ENCODE assay signal across 8 cellular contexts in the genomic region with DNA sequence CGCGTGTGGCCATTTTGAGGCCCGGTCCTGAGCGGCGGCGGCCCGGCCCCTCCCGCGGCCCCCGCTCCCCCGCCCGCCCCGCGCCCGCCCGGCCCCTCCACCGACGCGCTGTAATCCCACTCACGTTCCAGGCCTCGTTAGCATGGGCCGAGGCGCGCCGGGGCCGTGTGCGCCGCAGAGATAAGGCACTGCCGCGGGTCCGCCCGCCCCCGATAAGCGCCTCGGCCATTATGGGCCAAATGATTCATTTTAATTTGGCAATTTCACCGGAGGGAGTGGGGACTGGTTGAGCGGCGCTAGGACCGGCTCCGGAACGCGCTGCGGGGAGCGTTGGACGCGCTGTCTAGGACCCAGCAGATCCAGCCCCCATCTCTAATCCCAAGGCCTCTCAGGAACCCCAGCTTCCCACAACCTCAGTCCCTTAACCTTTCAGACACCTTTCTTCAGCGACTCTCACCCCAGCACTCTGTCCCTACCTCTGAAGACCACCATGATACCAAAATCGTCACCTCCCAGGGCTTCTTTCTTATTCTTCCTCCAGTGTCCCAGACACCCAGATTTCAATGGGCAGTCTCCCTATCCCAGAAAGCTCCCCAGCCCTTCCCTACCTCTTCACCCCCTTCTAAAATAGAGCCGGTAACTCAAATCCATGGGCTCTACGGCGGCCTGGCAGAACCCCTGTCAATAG. TPM values are rescaled to one million over a fixed set of nuclear protein-coding genes. Genes with fewer than 3 reads are reported as not detected.
DNase-seq lines count a peak whose midpoint lies in the region; ATAC-seq and TF ChIP-seq lines count a peak whose summit lies in the region.

TSS of gene TAL1 (minus strand) at position 39 of the 688 bp plus-strand sequence. CDS start 6,337 bp downstream, outside the sequence.

- H3K36me3 Mint-ChIP-seq in brain: no peaks in the 10 kb centered on the region

- ATAC-seq in SK-N-SH treated with all-trans-retinoic acid at 6 μM for 48 hours (no peak; the same call in 2 of the 3 replicates), left lobe of liver (peak; percentile 44), GM21825 (IDR thresholded peaks at IDR 0.05; ENCODE audit: unreplicated experiment) (no peak)

- WGBS in SK-N-SH (ENCODE audit: low lambda C conversion rate): 13% methylated on average over 21 of the region's 51 CpGs
- 5 to 23% (median 8%) methylated on average over 19 to 51 of the region's 51 CpGs for WGBS in stomach, 5 donors

- H3K4me3 Mint-ChIP-seq in brain: peak within 1 kb of the TSS; percentile 74 to 85 (median 78)

- H3K27me3 ChIP-seq in SK-N-SH (ENCODE audit: insufficient read depth): peaks cover 77% of the 10 kb centered on the region
- H3K27me3 ChIP-seq in stomach: peaks cover 33 to 94% (median 79%) of the 10 kb centered on the region in 3 donors

- H3K9ac ChIP-seq in SK-N-SH: no peak within 1 kb of the TSS

- H3K9me2 ChIP-seq in SK-N-SH: no peaks in the 10 kb centered on the region

- H3K4me1 Mint-ChIP-seq in brain: peaks cover 34% of the 10 kb centered on the region

- peaks cover 100% of the 10 kb centered on the region for H3K27me3 Mint-ChIP-seq in brain

- H3K4me3 ChIP-seq in SK-N-SH (ENCODE audit: low read depth in 2 of 2, low read length in 1 of 2) (peak within 1 kb of the TSS; percentile 0 to 18; a peak in 1 of 4 replicates), stomach (peak within 1 kb of the TSS; percentile 34 to 51 (median 38))

- intact Hi-C loops in stomach (cut with DNase I; ENCODE audit: low total_unique reads): no loop called here

- DNase-seq in SK-N-SH: peak; percentile 70
- no peak for DNase-seq in left lobe of liver (ENCODE audit: low spot score)
- no peak for DNase-seq in stomach
- no peak for DNase-seq in activated effector memory CD4-positive, alpha-beta T cell treated with anti-CD3 and anti-CD28 coated beads, Interleukin-2, amount 50 U/mL, for 16 hours
- DNase-seq in NCI-H1417 treated with DMSO at 0.1 percent for 48 hours (lab: John Stamatoyannopoulos, UW): no peak

- no peaks in the 10 kb centered on the region for H3K79me2 ChIP-seq in SK-N-SH (ENCODE audit: insufficient read depth)

- 0 out of 2 replicates have a peak, but pooled peaks cover 5% of the 10 kb centered on the region for H4K20me1 ChIP-seq in SK-N-SH (ENCODE audit: insufficient read depth)

- H3K27ac ChIP-seq in SK-N-SH (ENCODE audit: low read depth in 2 of 2, low read length in 1 of 2) (no peak within 1 kb of the TSS), stomach (peak within 1 kb of the TSS; percentile 34 to 78 (median 75))

- H3K4me1 ChIP-seq in SK-N-SH (ENCODE audit: control insufficient read depth in 1 of 2, insufficient read depth in 2 of 2, low read depth in 1 of 2, low read length in 1 of 2) (peaks cover 0 to 2% of the 10 kb centered on the region in 2 experiments; a peak in 1 of 4 replicates), stomach (peaks cover 15 to 33% (median 27%) of the 10 kb centered on the region in 4 donors)

- H3F3A ChIP-seq in SK-N-SH (replicated peaks; ENCODE audit: insufficient read depth): no peaks in the 10 kb centered on the region

- peak within 1 kb of the TSS in 3 of 5 experiments; percentile 70 to 95 (median 87) for H3K27ac Mint-ChIP-seq in brain

- TF ChIP-seq EP300 in SK-N-SH (IDR thresholded peaks at IDR 0.05; ENCODE audit: borderline replicate concordance in 1 of 2, low read depth in 1 of 2, low read length in 1 of 2): no peak
- TF ChIP-seq EP300 in stomach (IDR thresholded peaks at IDR 0.05): no peak

- 0 out of 2 replicates have a peak within 1 kb of the TSS, but pooled peaks have one; percentile 63 for H2AFZ ChIP-seq in SK-N-SH (ENCODE audit: low read depth)

- H3K9me3 Mint-ChIP-seq in brain: peaks cover 0 to 10% (median 3%) of the 10 kb centered on the region in 5 experiments

- POLR2A ChIA-PET in SK-N-SH (lab: Yijun Ruan, JAX): no interaction called here

- H3K36me3 ChIP-seq in SK-N-SH (replicated peaks in 1 of 2; ENCODE audit: control insufficient read depth in 1 of 2, insufficient read depth in 2 of 2, low read length in 1 of 2) (no peaks in the 10 kb centered on the region), stomach (no peaks in the 10 kb centered on the region)

- no peak for TF ChIP-seq CTCF in SK-N-SH (IDR thresholded peaks at IDR 0.05)
- no peak for TF ChIP-seq CTCF in brain (conservative IDR thresholded peaks at IDR 0.05)
- no peak for TF ChIP-seq CTCF in stomach (IDR thresholded peaks at IDR 0.05)

- H3K9me3 ChIP-seq in SK-N-SH: no peaks in the 10 kb centered on the region
- H3K9me3 ChIP-seq in stomach: no peaks in the 10 kb centered on the region

- no peak for TF ChIP-seq RAD21 in SK-N-SH (IDR thresholded peaks at IDR 0.05; ENCODE audit: low read length)

- peak within 1 kb of the TSS; percentile 73; the same call in 1 of the 2 replicates for H3K4me2 ChIP-seq in SK-N-SH

- no peak for TF ChIP-seq POLR2A in stomach (IDR thresholded peaks at IDR 0.05)

- CTCF ChIA-PET in SK-N-SH (lab: Yijun Ruan, JAX): interaction anchor here (1.1 to 2.3 kb wide), 2 partner anchors 31 to 53 kb away, joined by 4 to 8 read pairs; no protein-coding TSS in a partner anchor

TF ChIP-seq in SK-N-SH, 30 proteins besides CTCF, POLR2A, EP300 and RAD21 (continues in another document):
- no peak for TF ChIP-seq PBX3 (IDR thresholded peaks at IDR 0.05)
- TF ChIP-seq CHD2 (IDR thresholded peaks at IDR 0.05; ENCODE audit: low read length, partially characterized antibody): no peak
- TF ChIP-seq GATA2 (CRISPR knock-in tag; IDR thresholded peaks at IDR 0.05): peak; percentile 31; the same call in 1 of the 2 replicates
- TF ChIP-seq ZBTB33 (IDR thresholded peaks at IDR 0.05; ENCODE audit: borderline replicate concordance, low read depth): no peak
- no peak for TF ChIP-seq FOXJ3 (CRISPR knock-in tag; IDR thresholded peaks at IDR 0.05)

TF ChIP-seq in SK-N-SH treated with all-trans-retinoic acid at 6 μM for 48 hours, 23 proteins besides CTCF, POLR2A, EP300 and RAD21:
- TF ChIP-seq ZC3H10 (CRISPR knock-in tag; IDR thresholded peaks at IDR 0.05) (no peak), SNAI2 (CRISPR knock-in tag; IDR thresholded peaks at IDR 0.05) (no peak), PPARA (CRISPR knock-in tag; IDR thresholded peaks at IDR 0.05; ENCODE audit: borderline replicate concordance) (no peak), ZFP3 (CRISPR knock-in tag; IDR thresholded peaks at IDR 0.05) (no peak), GLIS3 (CRISPR knock-in tag; IDR thresholded peaks at IDR 0.05) (no peak), ZNF565 (CRISPR knock-in tag; conservative IDR thresholded peaks at IDR 0.05; ENCODE audit: low read depth) (no peak), ARNTL (CRISPR knock-in tag; IDR thresholded peaks at IDR 0.05; ENCODE audit: borderline replicate concordance, low read depth) (no peak), ZNF8 (CRISPR knock-in tag; IDR thresholded peaks at IDR 0.05) (no peak)
- TF ChIP-seq, protein P1, sequence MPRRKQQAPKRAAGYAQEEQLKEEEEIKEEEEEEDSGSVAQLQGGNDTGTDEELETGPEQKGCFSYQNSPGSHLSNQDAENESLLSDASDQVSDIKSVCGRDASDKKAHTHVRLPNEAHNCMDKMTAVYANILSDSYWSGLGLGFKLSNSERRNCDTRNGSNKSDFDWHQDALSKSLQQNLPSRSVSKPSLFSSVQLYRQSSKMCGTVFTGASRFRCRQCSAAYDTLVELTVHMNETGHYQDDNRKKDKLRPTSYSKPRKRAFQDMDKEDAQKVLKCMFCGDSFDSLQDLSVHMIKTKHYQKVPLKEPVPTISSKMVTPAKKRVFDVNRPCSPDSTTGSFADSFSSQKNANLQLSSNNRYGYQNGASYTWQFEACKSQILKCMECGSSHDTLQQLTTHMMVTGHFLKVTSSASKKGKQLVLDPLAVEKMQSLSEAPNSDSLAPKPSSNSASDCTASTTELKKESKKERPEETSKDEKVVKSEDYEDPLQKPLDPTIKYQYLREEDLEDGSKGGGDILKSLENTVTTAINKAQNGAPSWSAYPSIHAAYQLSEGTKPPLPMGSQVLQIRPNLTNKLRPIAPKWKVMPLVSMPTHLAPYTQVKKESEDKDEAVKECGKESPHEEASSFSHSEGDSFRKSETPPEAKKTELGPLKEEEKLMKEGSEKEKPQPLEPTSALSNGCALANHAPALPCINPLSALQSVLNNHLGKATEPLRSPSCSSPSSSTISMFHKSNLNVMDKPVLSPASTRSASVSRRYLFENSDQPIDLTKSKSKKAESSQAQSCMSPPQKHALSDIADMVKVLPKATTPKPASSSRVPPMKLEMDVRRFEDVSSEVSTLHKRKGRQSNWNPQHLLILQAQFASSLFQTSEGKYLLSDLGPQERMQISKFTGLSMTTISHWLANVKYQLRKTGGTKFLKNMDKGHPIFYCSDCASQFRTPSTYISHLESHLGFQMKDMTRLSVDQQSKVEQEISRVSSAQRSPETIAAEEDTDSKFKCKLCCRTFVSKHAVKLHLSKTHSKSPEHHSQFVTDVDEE (CRISPR knock-in tag; IDR thresholded peaks at IDR 0.05): no peak

RNA-seq across cellular contexts. Expression of gene TAL1, which starts in this region (rescaled TPM):
- polyA plus RNA-seq in SK-N-SH (2012; rRNA removed) (not detected in 2 replicates), brain (ENCODE audit: insufficient read depth, low read depth, low replicate concordance) (0.59 TPM), stomach (1 to 10 TPM in 2 of 3 donors, under 1 TPM in 1; 0.98 to 1.5 (median 1.2) TPM)
- not detected in 2 replicates for polyA plus RNA-seq in SK-N-SH (2012; cell fraction: cytosol; rRNA removed)
- not detected in 2 replicates for polyA plus RNA-seq in SK-N-SH (2012; cell fraction: nucleus; rRNA removed)
- total RNA-seq in left lobe of liver (1.9 TPM), stomach (1 to 10 TPM in 3 of 5 donors, under 1 TPM in 1, not detected in 1; under 0.01 to 4.5 (median 3.5) TPM)

Comparison
In these comparisons a context has a peak if more than half of its experiments do, and no peak if none do; other contexts are left out.
1. Peak in DNase-seq, H3K4me3 ChIP-seq and H3K4me2 ChIP-seq in SK-N-SH; RNA of the gene not detected or under 1 TPM.
2. H3K27ac ChIP-seq: peak in stomach (5 of 5); none in SK-N-SH (0 of 2).